8 cellular contexts compared by ENCODE assay signal in genomic region chr2:169798397-169798717, GRCh38. TPM values are rescaled to one million over a fixed set of nuclear protein-coding genes. Genes with fewer than 3 reads are reported as not detected.
DNase-seq lines count a peak whose midpoint lies in the region; ATAC-seq and TF ChIP-seq lines count a peak whose summit lies in the region.

No MANE protein-coding gene starts in this region.

- no peaks in the 10 kb centered on the region for H3K27me3 ChIP-seq in cardiac muscle cell
- H3K27me3 ChIP-seq in ascending aorta, result no peaks in the 10 kb centered on the region
- no peaks in the 10 kb centered on the region for H3K27me3 ChIP-seq in lower lobe of right lung (ENCODE audit: low read depth)
- no peaks in the 10 kb centered on the region for H3K27me3 ChIP-seq in upper lobe of left lung

- H3K27ac ChIP-seq in cardiac muscle cell (peak overlapping the region; percentile 84), ascending aorta (peak overlapping the region; percentile 67 to 82), lower lobe of right lung (peak overlapping the region; percentile 85), upper lobe of left lung (peak overlapping the region; percentile 78 to 91 (median 85))

- no peak for TF ChIP-seq EP300 in upper lobe of left lung (IDR thresholded peaks at IDR 0.05)

- ATAC-seq in Right ventricle myocardium inferior (no peak), lower lobe of right lung (no peak), upper lobe of left lung (ENCODE audit: low FRiP score in 2 of 2) (no peak)

- H3K36me3 ChIP-seq in cardiac muscle cell (peaks cover 13% of the 10 kb centered on the region), ascending aorta (peaks cover 11 to 16% of the 10 kb centered on the region in 2 donors), lower lobe of right lung (peaks cover 24% of the 10 kb centered on the region), upper lobe of left lung (peaks cover 0 to 19% (median 5%) of the 10 kb centered on the region in 4 donors)

- H3K4me3 ChIP-seq in cardiac muscle cell (peak overlapping the region; percentile 67), ascending aorta (peak overlapping the region; percentile 56 to 81), lower lobe of right lung (peak overlapping the region; percentile 85), upper lobe of left lung (peak overlapping the region; percentile 71 to 99 (median 86))

- 10 to 12% methylated on average over 4 of the region's 4 CpGs for WGBS in upper lobe of left lung, 2 donors

- no peak for DNase-seq in cardiac muscle cell (ENCODE audit: low read depth in 1 of 2, low spot score in 1 of 2)
- no peak for DNase-seq in Right ventricle myocardium inferior (ENCODE audit: missing footprints)
- no peak for DNase-seq in ascending aorta (ENCODE audit: low spot score in 2 of 2)
- DNase-seq in lower lobe of right lung, result no peak
- no peak for DNase-seq in upper lobe of left lung
- DNase-seq in nucleus accumbens (lab: John Stamatoyannopoulos, UW), result no peak
- DNase-seq in COLO668 (lab: John Stamatoyannopoulos, UW; ENCODE audit: unreplicated experiment), result no peak
- DNase-seq in activated effector memory CD4-positive, alpha-beta T cell treated with anti-CD3 and anti-CD28 coated beads, Interleukin-2, amount 50 U/mL, for 16 hours, result no peak

- intact Hi-C loops in Right ventricle myocardium inferior (cut with DNase I), result loop anchor here (10.0 kb wide), 1 partner anchor 274 kb away; no protein-coding TSS in a partner anchor
- intact Hi-C loops in ascending aorta (cut with DNase I), result loop anchor here (2.0 kb wide), 1 partner anchor 104 kb away; the partner anchor contains the start of genes CFAP210 and PHOSPHO2
- intact Hi-C loops in lower lobe of right lung (cut with DNase I), result no loop called here

- no peak for TF ChIP-seq POLR2A in upper lobe of left lung (IDR thresholded peaks at IDR 0.05)

- H3K9me3 ChIP-seq in cardiac muscle cell (ENCODE audit: low read depth) (no peaks in the 10 kb centered on the region), ascending aorta (no peaks in the 10 kb centered on the region), lower lobe of right lung (no peaks in the 10 kb centered on the region), upper lobe of left lung (no peaks in the 10 kb centered on the region)

- TF ChIP-seq CTCF in cardiac muscle cell (IDR thresholded peaks at IDR 0.05; ENCODE audit: low read depth, low read length), result no peak
- no peak for TF ChIP-seq CTCF in ascending aorta (IDR thresholded peaks at IDR 0.05)
- no peak for TF ChIP-seq CTCF in lower lobe of right lung (IDR thresholded peaks at IDR 0.05)
- no peak for TF ChIP-seq CTCF in upper lobe of left lung (IDR thresholded peaks at IDR 0.05)

- H3K4me1 ChIP-seq in cardiac muscle cell (ENCODE audit: low read depth), result peaks cover 4% of the 10 kb centered on the region
- peaks cover 0 to 11% of the 10 kb centered on the region in 2 donors for H3K4me1 ChIP-seq in ascending aorta
- peaks cover 19% of the 10 kb centered on the region for H3K4me1 ChIP-seq in lower lobe of right lung
- peaks cover 8 to 16% (median 8%) of the 10 kb centered on the region in 4 donors for H3K4me1 ChIP-seq in upper lobe of left lung

RNA-seq across cellular contexts. Expression of gene SSB, which starts 0.3 kb away (rescaled TPM):
- total RNA-seq in cardiac muscle cell (64.1 and 90.7 TPM in 2 replicates), Right ventricle myocardium inferior (52.7 TPM), ascending aorta (42.6 TPM), lower lobe of right lung (76.3 TPM), upper lobe of left lung (100 to 1,000 TPM in 1 of 6 donors, 10 to 100 TPM in 5; 29.3 to 111 (median 55.7) TPM)
- polyA plus RNA-seq in cardiac muscle cell, result 235 and 260 TPM in 2 replicates

RNA-seq across cellular contexts. Expression of gene METTL5, which starts 26.3 kb away (rescaled TPM):
- total RNA-seq in cardiac muscle cell (46.8 and 56.1 TPM in 2 replicates), Right ventricle myocardium inferior (69.8 TPM), ascending aorta (42.6 TPM), lower lobe of right lung (33.2 TPM), upper lobe of left lung (10 to 100 TPM; 13.4 to 37.1 (median 31.2) TPM)
- polyA plus RNA-seq in cardiac muscle cell, result 124 and 156 TPM in 2 replicates

RNA-seq across cellular contexts. Expression of gene UBR3, which starts 28.9 kb away (rescaled TPM):
- total RNA-seq in cardiac muscle cell (31.8 and 53.1 TPM in 2 replicates), Right ventricle myocardium inferior (109 TPM), ascending aorta (37.7 TPM), lower lobe of right lung (46.7 TPM), upper lobe of left lung (100 to 1,000 TPM in 2 of 6 donors, 10 to 100 TPM in 4; 27.8 to 126 (median 44.7) TPM)
- polyA plus RNA-seq in cardiac muscle cell, result 18.7 and 26.1 TPM in 2 replicates
